ENCODE assay signal across 8 cellular contexts in the genomic region with DNA sequence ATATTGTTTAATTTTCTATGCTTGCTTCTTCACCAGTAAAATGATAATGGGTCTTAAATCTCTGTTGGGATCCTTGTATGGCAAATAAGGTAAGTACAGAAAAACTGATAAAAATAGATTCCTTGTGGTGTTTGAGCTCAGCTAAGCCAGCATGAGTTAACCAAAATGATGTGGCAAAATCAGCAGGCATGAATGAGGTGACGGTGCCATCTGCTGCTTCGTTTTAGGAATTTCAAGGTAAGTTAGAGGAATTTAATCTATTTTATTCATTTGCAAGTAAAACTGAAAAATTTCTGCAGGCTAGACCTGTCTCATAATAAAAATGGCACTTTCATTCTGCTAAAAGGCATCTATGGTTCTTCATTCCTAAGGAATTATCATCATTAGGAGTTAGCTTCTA. TPM values are rescaled to one million over a fixed set of nuclear protein-coding genes. Genes with fewer than 3 reads are reported as not detected.
DNase-seq lines count a peak whose midpoint lies in the region; ATAC-seq, FAIRE-seq and TF ChIP-seq lines count a peak whose summit lies in the region.

No MANE protein-coding gene starts in this region.

- no peak for TF ChIP-seq EP300 in gastroesophageal sphincter (IDR thresholded peaks at IDR 0.05)
- TF ChIP-seq EP300 in stomach (IDR thresholded peaks at IDR 0.05), result no peak

- intact Hi-C loops in stomach (cut with DNase I; ENCODE audit: low total_unique reads), result no loop called here

- H3K4me3 ChIP-seq in gastroesophageal sphincter (no peak overlapping the region), stomach (no peak overlapping the region)

- H3K9me3 Mint-ChIP-seq in activated T-cell treated with anti-CD3 and anti-CD28 coated beads, Interleukin-2, amount 50 U/mL, for 72 hours, result no peaks in the 10 kb centered on the region

- H3K4me3 Mint-ChIP-seq in activated T-cell treated with anti-CD3 and anti-CD28 coated beads, Interleukin-2, amount 50 U/mL, for 72 hours, result no peak overlapping the region

- H3K27ac ChIP-seq in gastroesophageal sphincter (no peak overlapping the region), stomach (no peak overlapping the region)

- no peaks in the 10 kb centered on the region for H3K36me3 Mint-ChIP-seq in activated T-cell treated with anti-CD3 and anti-CD28 coated beads, Interleukin-2, amount 50 U/mL, for 72 hours (ENCODE audit: insufficient read depth in 2 of 2)

- TF ChIP-seq POLR2A in gastroesophageal sphincter (IDR thresholded peaks at IDR 0.05) (no peak), stomach (IDR thresholded peaks at IDR 0.05) (no peak)

- H3K4me1 ChIP-seq in gastroesophageal sphincter (no peaks in the 10 kb centered on the region), stomach (no peaks in the 10 kb centered on the region)

- FAIRE-seq in GM18507 (lab: Jason Lieb, UNC), result peak; percentile 77

- DNase-seq in AG09319 (ENCODE audit: extremely low read depth, low read depth) (peak; percentile 25), GM18507 (ENCODE audit: extremely low spot score, insufficient read length, low read depth) (no peak), NOMO-1 treated with dmso at 0.1 percent for 144 hours (lab: John Stamatoyannopoulos, UW; ENCODE audit: unreplicated experiment) (peak; percentile 62), pulmonary artery endothelial cell (ENCODE audit: low read depth, low spot score) (peak; percentile 57), stomach (no peak)
- DNase-seq in activated T-cell treated with anti-CD3 and anti-CD28 coated beads, Interleukin-2, amount 50 U/mL, for 72 hours, result peak; percentile 41 to 45

- WGBS in gastroesophageal sphincter (ENCODE audit: low coverage in 1 of 2), 2 donors, result 19 to 29% methylated on average over 2 of the region's 2 CpGs
- WGBS in stomach, 5 donors, result 14 to 22% (median 17%) methylated on average over 2 of the region's 2 CpGs

- H3K9me3 ChIP-seq in gastroesophageal sphincter, result no peaks in the 10 kb centered on the region
- no peaks in the 10 kb centered on the region for H3K9me3 ChIP-seq in stomach

- H3K36me3 ChIP-seq in gastroesophageal sphincter (no peaks in the 10 kb centered on the region), stomach (no peaks in the 10 kb centered on the region)

- H3K27me3 ChIP-seq in gastroesophageal sphincter, result no peaks in the 10 kb centered on the region
- H3K27me3 ChIP-seq in stomach, result no peaks in the 10 kb centered on the region

- H3K27ac Mint-ChIP-seq in activated T-cell treated with anti-CD3 and anti-CD28 coated beads, Interleukin-2, amount 50 U/mL, for 72 hours, result no peak overlapping the region

- H3K4me1 Mint-ChIP-seq in activated T-cell treated with anti-CD3 and anti-CD28 coated beads, Interleukin-2, amount 50 U/mL, for 72 hours (ENCODE audit: low read depth), result no peaks in the 10 kb centered on the region

- no peaks in the 10 kb centered on the region for H3K27me3 Mint-ChIP-seq in activated T-cell treated with anti-CD3 and anti-CD28 coated beads, Interleukin-2, amount 50 U/mL, for 72 hours (ENCODE audit: low read depth)

- TF ChIP-seq CTCF in AG09319 (IDR thresholded peaks at IDR 0.05; ENCODE audit: low read depth, low read length), result peak; percentile 38
- peak in 3 of 4 experiments; percentile 51 to 63 (median 61) for TF ChIP-seq CTCF in gastroesophageal sphincter (IDR thresholded peaks at IDR 0.05)
- TF ChIP-seq CTCF in stomach (IDR thresholded peaks at IDR 0.05), result peak in 3 of 7 experiments; percentile 9 to 27 (median 25)

- ATAC-seq in activated T-cell treated with anti-CD3 and anti-CD28 coated beads, Interleukin-2, amount 50 U/mL, for 72 hours (replicated peaks in 1 of 2), result peak; percentile 49 to 51
- ATAC-seq in gastroesophageal sphincter, result no peak
- no peak for ATAC-seq in HG03280 (IDR thresholded peaks at IDR 0.05; ENCODE audit: unreplicated experiment)

RNA-seq across cellular contexts. Expression of a gene that starts 10.0 kb away (rescaled TPM):
- not detected for total RNA-seq in activated T-cell treated with anti-CD3 and anti-CD28 coated beads, Interleukin-2, amount 50 U/mL, for 72 hours
- total RNA-seq in gastroesophageal sphincter, result 1 to 10 TPM; 1.9 to 9.0 (median 5.1) TPM
- total RNA-seq in pulmonary artery endothelial cell, result 0.07 TPM in 2 replicates
- 10 to 100 TPM in 2 of 5 donors, 1 to 10 TPM in 1, under 1 TPM in 1, not detected in 1; 0.87 to 20.1 (median 12.5) TPM for total RNA-seq in stomach
- polyA plus RNA-seq in stomach, result 1 to 10 TPM; 1.9 to 4.2 (median 2.1) TPM

RNA-seq across cellular contexts. Expression of a gene that starts 31.9 kb away (rescaled TPM):
- not detected for total RNA-seq in activated T-cell treated with anti-CD3 and anti-CD28 coated beads, Interleukin-2, amount 50 U/mL, for 72 hours
- 1 to 10 TPM in 2 of 4 donors, under 1 TPM in 1, not detected in 1; 0.39 to 6.5 (median 5.5) TPM for total RNA-seq in gastroesophageal sphincter
- total RNA-seq in pulmonary artery endothelial cell, result not detected in 2 replicates
- total RNA-seq in stomach, result 1 to 10 TPM in 2 of 5 donors, under 1 TPM in 1, not detected in 2; 0.55 to 4.5 (median 3.8) TPM
- 1 to 10 TPM in 2 of 3 donors, under 1 TPM in 1; 0.48 to 7.4 (median 5.7) TPM for polyA plus RNA-seq in stomach

RNA-seq across cellular contexts. Expression of a gene that starts 38.8 kb away (rescaled TPM):
- not detected for total RNA-seq in activated T-cell treated with anti-CD3 and anti-CD28 coated beads, Interleukin-2, amount 50 U/mL, for 72 hours
- total RNA-seq in gastroesophageal sphincter (1 to 10 TPM in 1 of 4 donors, not detected in 3; 1.2 TPM), pulmonary artery endothelial cell (not detected in 2 replicates), stomach (under 1 TPM in 2 of 5 donors, not detected in 3; 0.14 to 0.89 TPM)
- polyA plus RNA-seq in stomach, result 1 to 10 TPM in 1 of 3 donors, under 1 TPM in 1, not detected in 1; 0.31 to 1.4 TPM

RNA-seq across cellular contexts. Expression of a gene that starts 41.2 kb away (rescaled TPM):
- total RNA-seq in activated T-cell treated with anti-CD3 and anti-CD28 coated beads, Interleukin-2, amount 50 U/mL, for 72 hours, result not detected
- total RNA-seq in gastroesophageal sphincter, result 1 to 10 TPM; 1.4 to 4.7 (median 2.4) TPM
- total RNA-seq in pulmonary artery endothelial cell, result 3.6 and 16.0 TPM in 2 replicates
- 1 to 10 TPM in 1 of 5 donors, under 1 TPM in 2, not detected in 2; 0.58 to 4.6 (median 0.87) TPM for total RNA-seq in stomach
- polyA plus RNA-seq in stomach, result 1 to 10 TPM in 2 of 3 donors, under 1 TPM in 1; 0.46 to 3.4 (median 1.1) TPM

Comparison
In these comparisons a context has a peak if more than half of its experiments do, and no peak if none do; other contexts are left out.
1. DNase-seq: peak in AG09319 (single experiment), NOMO-1 treated with dmso at 0.1 percent for 144 hours (single experiment), activated T-cell treated with anti-CD3 and anti-CD28 coated beads, Interleukin-2, amount 50 U/mL, for 72 hours (2 of 2) and pulmonary artery endothelial cell (single experiment); none in GM18507 (single experiment) and stomach (single experiment).
2. ATAC-seq: peak in activated T-cell treated with anti-CD3 and anti-CD28 coated beads, Interleukin-2, amount 50 U/mL, for 72 hours (2 of 2); none in gastroesophageal sphincter (single experiment) and HG03280 (single experiment).